ENCODE assay signal across 8 cellular contexts in the genomic region with DNA sequence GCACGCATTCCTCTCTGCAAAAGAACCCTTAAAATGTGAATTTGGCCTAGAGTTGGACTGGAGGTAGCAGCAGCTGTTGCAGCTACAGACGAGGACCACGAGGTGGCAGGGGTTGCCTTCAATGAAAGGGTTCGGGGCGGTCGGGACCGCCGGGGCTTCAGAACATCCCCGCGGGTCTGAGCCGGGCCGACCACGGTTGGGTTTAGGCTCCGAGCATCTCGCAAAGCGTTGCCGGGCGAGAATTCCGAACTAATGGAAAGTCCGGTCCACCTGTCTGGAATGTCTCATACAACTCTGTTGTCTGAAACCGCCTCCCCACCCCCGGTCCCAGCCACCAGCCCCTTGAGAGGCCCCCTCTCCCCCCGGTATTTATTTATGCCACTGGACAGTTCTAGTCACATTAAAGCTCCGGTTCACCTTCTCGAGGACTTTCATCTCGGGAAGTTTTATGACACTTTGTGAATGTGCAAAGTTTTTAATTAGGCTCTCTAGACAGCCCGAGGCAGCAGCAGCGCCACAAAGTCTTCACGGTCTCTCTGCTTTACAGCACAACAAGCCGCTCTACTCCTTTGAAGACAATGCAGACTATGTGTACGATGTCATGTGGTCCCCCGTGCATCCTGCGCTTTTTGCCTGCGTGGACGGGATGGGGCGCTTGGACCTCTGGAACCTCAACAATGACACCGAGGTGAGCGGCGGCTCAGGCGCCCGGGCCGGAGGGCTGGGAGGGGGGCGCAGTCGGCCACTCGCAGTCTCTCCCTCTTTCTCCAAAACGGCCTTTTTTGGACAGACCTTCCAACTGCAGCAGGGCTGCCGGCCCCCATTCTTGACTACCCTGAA.
DNase-seq lines count a peak whose midpoint lies in the region; ATAC-seq and TF ChIP-seq lines count a peak whose summit lies in the region.

No MANE protein-coding gene starts in this region.

- no peak overlapping the region for H4K8ac ChIP-seq in neuronal stem cell (ENCODE audit: low read depth, low read length)

- no peak overlapping the region for H2BK120ac ChIP-seq in neuronal stem cell (ENCODE audit: low read depth, low read length)

- H3K4me3 ChIP-seq in gastroesophageal sphincter: peak overlapping the region; percentile 23 to 52
- peak overlapping the region; percentile 42 to 81 for H3K4me3 ChIP-seq in neuronal stem cell (ENCODE audit: low read length in 2 of 2)
- H3K4me3 ChIP-seq in tibial nerve: peak overlapping the region; percentile 30 to 57 (median 42)

- H3K23ac ChIP-seq in neuronal stem cell (ENCODE audit: low read depth, low read length, poor library complexity): no peak overlapping the region

- H2BK12ac ChIP-seq in neuronal stem cell (ENCODE audit: low read length): no peak overlapping the region

- DNase-seq in DMS79 treated with DMSO at 0.1 percent for 48 hours (lab: John Stamatoyannopoulos, UW) (peak; percentile 78), RWPE1 (ENCODE audit: low spot score) (peak; percentile 71), neuronal stem cell (ENCODE audit: low spot score) (peak; percentile 54), tibial nerve (ENCODE audit: low spot score in 2 of 2) (peak in 1 of 2 donors; percentile 40)
- peak; percentile 48 for DNase-seq in activated naive CD4-positive, alpha-beta T cell treated with Interleukin-2 at 50 U/mL for 16 hours

- peak; percentile 90 for TF ChIP-seq CTCF in LNCAP (IDR thresholded peaks at IDR 0.05)
- TF ChIP-seq CTCF in RWPE1 (conservative IDR thresholded peaks at IDR 0.05; ENCODE audit: low read depth): peak; percentile 90
- peak; percentile 52 to 88 (median 58) for TF ChIP-seq CTCF in gastroesophageal sphincter (IDR thresholded peaks at IDR 0.05)
- peak; percentile 56 to 90 (median 78) for TF ChIP-seq CTCF in tibial nerve (IDR thresholded peaks at IDR 0.05)

- no peak for TF ChIP-seq EP300 in gastroesophageal sphincter (IDR thresholded peaks at IDR 0.05)
- TF ChIP-seq EP300 in tibial nerve (IDR thresholded peaks at IDR 0.05): no peak

- H3K36me3 ChIP-seq in gastroesophageal sphincter (no peaks in the 10 kb centered on the region), neuronal stem cell (replicated peaks in 1 of 2; ENCODE audit: control insufficient read depth in 2 of 2, insufficient read depth in 2 of 2, low read length in 2 of 2) (no peaks in the 10 kb centered on the region), tibial nerve (no peaks in the 10 kb centered on the region)

- no peak overlapping the region for H3K4ac ChIP-seq in neuronal stem cell (ENCODE audit: low read length)

- no peak overlapping the region for H4K91ac ChIP-seq in neuronal stem cell (ENCODE audit: low read depth, low read length, poor library complexity)

- 2 to 3% methylated on average over 9 to 37 of the region's 47 CpGs for WGBS in gastroesophageal sphincter (ENCODE audit: low coverage in 1 of 2), 2 donors
- WGBS in neuronal stem cell (ENCODE audit: extremely low coverage in 2 of 2, insufficient read length in 2 of 2, insufficient replicate concordance in 1 of 2), 2 donors: no CpG with 5 or more reads among the region's 47 CpGs
- 2 to 3% methylated on average over 44 to 47 of the region's 47 CpGs for WGBS in tibial nerve, 2 donors

- no peaks in the 10 kb centered on the region for H3K79me1 ChIP-seq in neuronal stem cell (ENCODE audit: low read depth, low read length)

- H2AK5ac ChIP-seq in neuronal stem cell (ENCODE audit: low read depth, low read length): no peak overlapping the region

- H3K27me3 ChIP-seq in gastroesophageal sphincter: peaks cover 13% of the 10 kb centered on the region
- peaks cover 0 to 68% (median 0%) of the 10 kb centered on the region in 3 experiments for H3K27me3 ChIP-seq in neuronal stem cell (ENCODE audit: control insufficient read depth in 3 of 3, insufficient read depth in 3 of 3, low read depth in 1 of 3, low read length in 3 of 3)
- H3K27me3 ChIP-seq in tibial nerve: no peaks in the 10 kb centered on the region

- peak overlapping the region; percentile 15 for H3K18ac ChIP-seq in neuronal stem cell (ENCODE audit: low read length)

- peak overlapping the region; percentile 79 for H3K9ac ChIP-seq in neuronal stem cell (ENCODE audit: low read depth, low read length, poor library complexity)

- H3K14ac ChIP-seq in neuronal stem cell (ENCODE audit: low read length): no peak overlapping the region

- CTCF ChIA-PET in RWPE1 (lab: Yijun Ruan, JAX): interaction anchor here (0.6 to 2.0 kb wide), 11 partner anchors 11 to 1006 kb away, joined by 3 to 11 read pairs (median 3); partner anchors contain the start of gene DLX5

- no peaks in the 10 kb centered on the region for H3K9me3 ChIP-seq in gastroesophageal sphincter
- H3K9me3 ChIP-seq in neuronal stem cell (replicated peaks in 1 of 2; ENCODE audit: control insufficient read depth in 2 of 2, insufficient read depth in 1 of 2, low read depth in 1 of 2, low read length in 2 of 2): no peaks in the 10 kb centered on the region
- no peaks in the 10 kb centered on the region for H3K9me3 ChIP-seq in tibial nerve

- no peak overlapping the region for H3K27ac ChIP-seq in RWPE1
- no peak overlapping the region for H3K27ac ChIP-seq in gastroesophageal sphincter
- no peak overlapping the region for H3K27ac ChIP-seq in neuronal stem cell (replicated peaks; ENCODE audit: low read length)
- H3K27ac ChIP-seq in tibial nerve: no peak overlapping the region

- H2AFZ ChIP-seq in neuronal stem cell (ENCODE audit: low read length): peak overlapping the region; percentile 96

- TF ChIP-seq POLR2A in gastroesophageal sphincter (IDR thresholded peaks at IDR 0.05) (no peak), tibial nerve (IDR thresholded peaks at IDR 0.05) (no peak)

- POLR2A ChIA-PET in RWPE1 (lab: Yijun Ruan, JAX; ENCODE audit: low non-redundant PET): no interaction called here

- H2BK5ac ChIP-seq in neuronal stem cell (ENCODE audit: low read length): no peak overlapping the region

- H3K4me2 ChIP-seq in neuronal stem cell (ENCODE audit: insufficient read depth, low read length, poor library complexity, severe bottlenecking): peak overlapping the region; percentile 78

- ATAC-seq in GM21737 (IDR thresholded peaks at IDR 0.05; ENCODE audit: unreplicated experiment): peak; percentile 84
- ATAC-seq in gastroesophageal sphincter: peak; percentile 81

- peaks cover 0 to 11% (median 4%) of the 10 kb centered on the region in 3 donors for H3K4me1 ChIP-seq in gastroesophageal sphincter
- peaks cover 3 to 4% of the 10 kb centered on the region in 2 donors for H3K4me1 ChIP-seq in neuronal stem cell (ENCODE audit: control insufficient read depth in 2 of 2, insufficient read depth in 1 of 2, low read depth in 1 of 2, low read length in 2 of 2)
- H3K4me1 ChIP-seq in tibial nerve: peaks cover 0 to 10% (median 0%) of the 10 kb centered on the region in 4 donors

- no peak overlapping the region for H2BK15ac ChIP-seq in neuronal stem cell (ENCODE audit: low read length)
